In the genomic region with DNA sequence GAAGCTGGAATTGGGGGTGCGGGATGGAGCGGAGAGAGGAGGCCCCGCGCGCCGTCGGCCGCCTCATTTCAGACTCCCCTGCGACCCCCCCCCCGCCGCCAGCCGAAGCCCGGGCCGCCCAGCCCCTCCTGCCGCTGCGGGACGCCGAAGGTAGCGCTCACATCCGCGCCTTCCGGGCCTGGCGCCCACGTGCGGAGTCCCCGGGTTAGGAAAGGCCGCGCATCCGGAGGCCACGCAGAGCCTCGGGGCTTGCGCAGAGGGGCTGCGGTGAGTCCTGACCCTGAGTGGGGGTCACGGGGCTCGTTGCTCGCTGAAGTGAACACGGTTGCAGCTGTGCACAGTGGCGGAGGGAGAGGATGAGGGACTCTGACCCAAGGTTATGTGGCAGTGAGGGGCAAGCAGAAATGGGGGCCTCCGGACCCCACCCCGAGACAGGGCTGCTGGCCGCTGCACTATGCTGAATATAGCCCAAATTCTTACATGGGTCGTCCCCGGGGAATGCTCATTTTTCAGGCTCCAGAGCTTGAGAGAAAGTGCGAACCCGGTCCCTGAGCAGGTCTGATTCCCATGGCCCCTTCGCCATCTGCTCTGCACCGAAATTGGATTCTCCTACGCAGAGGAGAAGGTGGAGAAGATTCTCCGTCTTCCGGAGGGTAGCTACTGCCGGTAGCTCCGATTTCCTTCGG, we compare ENCODE assay signal across 8 cellular contexts. TPM values are rescaled to one million over a fixed set of nuclear protein-coding genes. Genes with fewer than 3 reads are reported as not detected.
A peak's percentile ranks its signal among the peaks of the same experiment; 100 is the strongest.
DNase-seq lines count a peak whose midpoint lies in the region; ATAC-seq, FAIRE-seq and TF ChIP-seq lines count a peak whose summit lies in the region.

No MANE protein-coding gene starts in this region.

- H3K27me3 ChIP-seq in KMS-11 (ENCODE audit: insufficient read depth, low read depth) (no peaks in the 10 kb centered on the region), HepG2 (ENCODE audit: control insufficient read depth in 1 of 2, insufficient read depth in 2 of 2, low read length in 2 of 2) (no peaks in the 10 kb centered on the region; a peak in 1 of 5 replicates)

- peak overlapping the region; percentile 90 for H3K4me3 ChIP-seq in GM08714 (ENCODE audit: low read length)
- no peak overlapping the region for H3K4me3 ChIP-seq in KMS-11 (IDR thresholded peaks at IDR 0.05; ENCODE audit: insufficient read depth, low read depth, low read length)
- H3K4me3 ChIP-seq in HepG2 (replicated peaks in 1 of 3; ENCODE audit: insufficient read depth in 1 of 3, low read depth in 2 of 3, low read length in 3 of 3), result peak overlapping the region; percentile 92 to 97 (median 94); a peak in 5 of 6 replicates

- TF ChIP-seq EP300 in HepG2 (IDR thresholded peaks at IDR 0.05; ENCODE audit: low read depth in 2 of 2, low read length in 2 of 2) (no peak), HepG2 (CRISPR knock-in tag; IDR thresholded peaks at IDR 0.05; ENCODE audit: borderline replicate concordance) (peak; percentile 43; the same call in 1 of the 2 replicates)

- BruUV-seq in HepG2 (replicated peaks; lab: Mats Ljungman, UMichigan), result no TSS peak

- CTCF ChIA-PET in HepG2 (lab: Yijun Ruan, JAX; ENCODE audit: low intra/inter-chr PET ratio, low total read pairs), result no interaction called here

- POLR2A ChIA-PET in HepG2 (lab: Yijun Ruan, JAX), result no interaction called here

- no peak for TF ChIP-seq POLR2A in HepG2 (IDR thresholded peaks at IDR 0.05; ENCODE audit: insufficient read depth in 1 of 2, low read depth in 2 of 2, low read length in 2 of 2)

- H3K36me3 ChIP-seq in KMS-11 (ENCODE audit: insufficient read depth), result no peaks in the 10 kb centered on the region
- peaks cover 10 to 19% of the 10 kb centered on the region in 2 experiments for H3K36me3 ChIP-seq in HepG2 (replicated peaks in 1 of 2; ENCODE audit: control insufficient read depth in 1 of 2, insufficient read depth in 2 of 2, low read length in 2 of 2)

- H3K27ac ChIP-seq in KMS-11 (no peak overlapping the region), HepG2 (ENCODE audit: extremely low read length, insufficient read depth, low read length) (peak overlapping the region; percentile 65)

- H2AFZ ChIP-seq in KMS-11 (ENCODE audit: low read depth), result peak overlapping the region; percentile 85
- no peak overlapping the region for H2AFZ ChIP-seq in HepG2 (ENCODE audit: low read length)

- H3K9ac ChIP-seq in KMS-11, result peak overlapping the region; percentile 83
- H3K9ac ChIP-seq in HepG2 (ENCODE audit: insufficient read depth, low read depth, low read length), result peak overlapping the region; percentile 89

- H3K4me2 ChIP-seq in KMS-11 (peak overlapping the region; percentile 48), HepG2 (ENCODE audit: low read depth, low read length) (peak overlapping the region; percentile 91)

- FAIRE-seq in HepG2 (lab: Jason Lieb, UNC), result no peak

- H3K79me2 ChIP-seq in KMS-11 (ENCODE audit: insufficient read depth, low read depth), result peaks cover 20% of the 10 kb centered on the region
- H3K79me2 ChIP-seq in HepG2 (ENCODE audit: insufficient read depth, low read length), result peaks cover 14% of the 10 kb centered on the region

- in situ Hi-C loops in HepG2 (cut with HindIII; ENCODE audit: extremely low pct_ligation_motif_present, low pct_unique_long_range_greater_than_20kb), result no loop called here

- H3K4me1 ChIP-seq in KMS-11 (ENCODE audit: low read depth, poor library complexity, severe bottlenecking) (peaks cover 10% of the 10 kb centered on the region), HepG2 (ENCODE audit: insufficient read depth, low read length) (peaks cover 38% of the 10 kb centered on the region)

- intact Hi-C loops in HepG2 (cut with micrococcal nuclease; ENCODE audit: unreplicated experiment), result loop anchor here (5.0 kb wide), 1 partner anchor 220 kb away; no protein-coding TSS in a partner anchor

- H4K20me1 ChIP-seq in KMS-11 (ENCODE audit: insufficient read depth) (no peaks in the 10 kb centered on the region), HepG2 (ENCODE audit: insufficient read depth, low read length) (no peaks in the 10 kb centered on the region)

- TF ChIP-seq CTCF in KMS-11 (conservative IDR thresholded peaks at IDR 0.05; ENCODE audit: low read depth, low read length) (no peak), HepG2 (CRISPR knock-in tag; IDR thresholded peaks at IDR 0.05) (no peak)

- ATAC-seq in GM21786 (IDR thresholded peaks at IDR 0.05; ENCODE audit: unreplicated experiment) (peak; percentile 39), HepG2 (peak; percentile 39)

- 62% methylated on average over 21 of the region's 53 CpGs for WGBS in HepG2 (ENCODE audit: low lambda C conversion rate)

- DNase-seq in activated CD4-positive, CD25-positive, alpha-beta regulatory T cell treated with anti-CD3 and anti-CD28 coated beads, Interleukin-2, amount 50 U/mL, for 16 hours (ENCODE audit: low read depth, low spot score), result peak; percentile 17
- DNase-seq in cerebellum (ENCODE audit: low spot score), result peak; percentile 39
- no peak for DNase-seq in HepG2 (ENCODE audit: low spot score)
- peak; percentile 52 for DNase-seq in stimulated activated CD4-positive, alpha-beta T cell treated with anti-CD3 and anti-CD28 coated beads, Interleukin-4, amount 100 ng/mL, for 24 hours
- DNase-seq in NCI-H187 treated with DMSO at 0.1 percent for 48 hours (lab: John Stamatoyannopoulos, UW), result no peak

- H3K9me3 ChIP-seq in HepG2 (ENCODE audit: low read length), result no peaks in the 10 kb centered on the region

- no peak for TF ChIP-seq RAD21 in HepG2 (CRISPR knock-in tag; IDR thresholded peaks at IDR 0.05)

TF ChIP-seq in HepG2, 621 proteins besides CTCF, POLR2A, EP300 and RAD21 (continues in another document):
- TF ChIP-seq ZNF557 (CRISPR knock-in tag; IDR thresholded peaks at IDR 0.05) (no peak), REL (CRISPR knock-in tag; conservative IDR thresholded peaks at IDR 0.05) (peak; percentile 89; the same call in 1 of the 2 replicates), ZNF724P (CRISPR knock-in tag; IDR thresholded peaks at IDR 0.05; ENCODE audit: borderline replicate concordance) (peak; percentile 79; the same call in 1 of the 2 replicates), ELF1 (CRISPR knock-in tag; IDR thresholded peaks at IDR 0.05) (peak; percentile 23; the same call in 1 of the 2 replicates), MYC (CRISPR knock-in tag; IDR thresholded peaks at IDR 0.05; ENCODE audit: borderline replicate concordance) (peak; percentile 86), ATF1 (CRISPR knock-in tag; IDR thresholded peaks at IDR 0.05) (no peak), MEIS2 (CRISPR knock-in tag; IDR thresholded peaks at IDR 0.05) (no peak; the same call in 1 of the 2 replicates), CBX5 (CRISPR knock-in tag; IDR thresholded peaks at IDR 0.05; ENCODE audit: borderline replicate concordance) (no peak), HNRNPH1 (optimal IDR thresholded peaks at IDR 0.05; ENCODE audit: low read depth, low read length) (no peak), LCORL (IDR thresholded peaks at IDR 0.05) (no peak), LCORL (CRISPR knock-in tag; IDR thresholded peaks at IDR 0.05) (no peak), ZBTB8A (CRISPR knock-in tag; IDR thresholded peaks at IDR 0.05; ENCODE audit: borderline replicate concordance, low read depth) (no peak)
- TF ChIP-seq, protein P1, sequence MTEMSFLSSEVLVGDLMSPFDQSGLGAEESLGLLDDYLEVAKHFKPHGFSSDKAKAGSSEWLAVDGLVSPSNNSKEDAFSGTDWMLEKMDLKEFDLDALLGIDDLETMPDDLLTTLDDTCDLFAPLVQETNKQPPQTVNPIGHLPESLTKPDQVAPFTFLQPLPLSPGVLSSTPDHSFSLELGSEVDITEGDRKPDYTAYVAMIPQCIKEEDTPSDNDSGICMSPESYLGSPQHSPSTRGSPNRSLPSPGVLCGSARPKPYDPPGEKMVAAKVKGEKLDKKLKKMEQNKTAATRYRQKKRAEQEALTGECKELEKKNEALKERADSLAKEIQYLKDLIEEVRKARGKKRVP (CRISPR knock-in tag; IDR thresholded peaks at IDR 0.05), result no peak

RNA-seq across cellular contexts. Expression of a gene that starts 0.7 kb away (rescaled TPM):
- total RNA-seq in cerebellum (14.6 TPM), HepG2 (2016; rRNA removed; fragmentation: Illumina TruSeq; extraction: Trizol) (14.6 and 14.8 TPM in 2 replicates)
- 3.5 and 3.9 TPM in 2 replicates for total RNA-seq in HepG2 (2016; cell fraction: cytosol; rRNA removed; fragmentation: Illumina TruSeq; extraction: Trizol; ENCODE audit: low read depth)
- 12.9 and 14.4 TPM in 2 replicates for total RNA-seq in HepG2 (2016; cell fraction: insoluble cytoplasmic fraction; rRNA removed; fragmentation: Illumina TruSeq; extraction: Trizol)
- total RNA-seq in HepG2 (2016; cell fraction: membrane; rRNA removed; fragmentation: Illumina TruSeq; extraction: Trizol), result 13.3 and 14.3 TPM in 2 replicates
- 11.3 and 12.8 TPM in 2 replicates for total RNA-seq in HepG2 (2016; cell fraction: nucleus; rRNA removed; fragmentation: Illumina TruSeq; extraction: Trizol)
- 18.6 and 21.4 TPM in 2 replicates for polyA plus RNA-seq in HepG2 (2011; rRNA removed)
- 18.6 and 21.4 TPM in 2 replicates for polyA plus RNA-seq in HepG2 (2011; cell fraction: cytosol; rRNA removed)
- 29.3 and 32.0 TPM in 2 replicates for polyA plus RNA-seq in HepG2 (2011; cell fraction: nucleus; rRNA removed)
- 13.6 and 16.7 TPM in 2 replicates for polyA plus RNA-seq in HepG2 (2012)
- polyA plus RNA-seq in HepG2 (2016; cell fraction: cytosol; fragmentation: Illumina TruSeq; extraction: Trizol; ENCODE audit: low read depth), result 2.4 and 3.2 TPM in 2 replicates
- 14.2 and 14.7 TPM in 2 replicates for polyA plus RNA-seq in HepG2 (2016; cell fraction: insoluble cytoplasmic fraction; fragmentation: Illumina TruSeq; extraction: Trizol; ENCODE audit: low read depth)
- 9.0 and 9.3 TPM in 2 replicates for polyA plus RNA-seq in HepG2 (2016; cell fraction: membrane; fragmentation: Illumina TruSeq; extraction: Trizol; ENCODE audit: low read depth)
- 17.5 and 19.9 TPM in 2 replicates for polyA plus RNA-seq in HepG2 (2016; cell fraction: nucleus; fragmentation: Illumina TruSeq; extraction: Trizol; ENCODE audit: insufficient read depth, low read depth)
- polyA minus RNA-seq in HepG2 (2011; rRNA and poly(A)+ RNA removed; ENCODE audit: low replicate concordance), result 45.1 and 57.4 TPM in 2 replicates
- 20.3 and 20.7 TPM in 2 replicates for polyA minus RNA-seq in HepG2 (2011; cell fraction: cytosol; rRNA and poly(A)+ RNA removed)
- 14.9 and 17.2 TPM in 2 replicates for polyA minus RNA-seq in HepG2 (2011; cell fraction: nucleus; rRNA and poly(A)+ RNA removed)

Comparison
In these comparisons a context has a peak if more than half of its experiments do, and no peak if none do; other contexts are left out.
1. DNase-seq: peak in activated CD4-positive, CD25-positive, alpha-beta regulatory T cell treated with anti-CD3 and anti-CD28 coated beads, Interleukin-2, amount 50 U/mL, for 16 hours (single experiment), cerebellum (single experiment) and stimulated activated CD4-positive, alpha-beta T cell treated with anti-CD3 and anti-CD28 coated beads, Interleukin-4, amount 100 ng/mL, for 24 hours (single experiment); none in HepG2 (single experiment) and NCI-H187 treated with DMSO at 0.1 percent for 48 hours (single experiment).